ENCODE assay signal across 1 cellular context in genomic region chr1:110005971-110006370, GRCh38.
TF ChIP-seq lines count a peak whose summit lies in the region.

No MANE protein-coding gene starts in this region.

TF ChIP-seq in SK-N-SH, 30 proteins besides CTCF, POLR2A, EP300 and RAD21 (continued from another document):
- TF ChIP-seq, protein P1, sequence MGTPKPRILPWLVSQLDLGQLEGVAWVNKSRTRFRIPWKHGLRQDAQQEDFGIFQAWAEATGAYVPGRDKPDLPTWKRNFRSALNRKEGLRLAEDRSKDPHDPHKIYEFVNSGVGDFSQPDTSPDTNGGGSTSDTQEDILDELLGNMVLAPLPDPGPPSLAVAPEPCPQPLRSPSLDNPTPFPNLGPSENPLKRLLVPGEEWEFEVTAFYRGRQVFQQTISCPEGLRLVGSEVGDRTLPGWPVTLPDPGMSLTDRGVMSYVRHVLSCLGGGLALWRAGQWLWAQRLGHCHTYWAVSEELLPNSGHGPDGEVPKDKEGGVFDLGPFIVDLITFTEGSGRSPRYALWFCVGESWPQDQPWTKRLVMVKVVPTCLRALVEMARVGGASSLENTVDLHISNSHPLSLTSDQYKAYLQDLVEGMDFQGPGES (IDR thresholded peaks at IDR 0.05; ENCODE audit: low read depth, low read length) = no peak
- no peak for TF ChIP-seq NRF1 (IDR thresholded peaks at IDR 0.05; ENCODE audit: low read depth, low read length)
- no peak for TF ChIP-seq SIN3A (IDR thresholded peaks at IDR 0.05; ENCODE audit: borderline replicate concordance, low read depth, low read length)
- TF ChIP-seq FOXM1 (IDR thresholded peaks at IDR 0.05; ENCODE audit: low read depth) = no peak
- TF ChIP-seq, protein P2, sequence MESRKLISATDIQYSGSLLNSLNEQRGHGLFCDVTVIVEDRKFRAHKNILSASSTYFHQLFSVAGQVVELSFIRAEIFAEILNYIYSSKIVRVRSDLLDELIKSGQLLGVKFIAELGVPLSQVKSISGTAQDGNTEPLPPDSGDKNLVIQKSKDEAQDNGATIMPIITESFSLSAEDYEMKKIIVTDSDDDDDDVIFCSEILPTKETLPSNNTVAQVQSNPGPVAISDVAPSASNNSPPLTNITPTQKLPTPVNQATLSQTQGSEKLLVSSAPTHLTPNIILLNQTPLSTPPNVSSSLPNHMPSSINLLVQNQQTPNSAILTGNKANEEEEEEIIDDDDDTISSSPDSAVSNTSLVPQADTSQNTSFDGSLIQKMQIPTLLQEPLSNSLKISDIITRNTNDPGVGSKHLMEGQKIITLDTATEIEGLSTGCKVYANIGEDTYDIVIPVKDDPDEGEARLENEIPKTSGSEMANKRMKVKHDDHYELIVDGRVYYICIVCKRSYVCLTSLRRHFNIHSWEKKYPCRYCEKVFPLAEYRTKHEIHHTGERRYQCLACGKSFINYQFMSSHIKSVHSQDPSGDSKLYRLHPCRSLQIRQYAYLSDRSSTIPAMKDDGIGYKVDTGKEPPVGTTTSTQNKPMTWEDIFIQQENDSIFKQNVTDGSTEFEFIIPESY (IDR thresholded peaks at IDR 0.05; ENCODE audit: borderline replicate concordance, low read depth) = no peak
